ENCODE assay signal across 1 cellular context in the genomic region with DNA sequence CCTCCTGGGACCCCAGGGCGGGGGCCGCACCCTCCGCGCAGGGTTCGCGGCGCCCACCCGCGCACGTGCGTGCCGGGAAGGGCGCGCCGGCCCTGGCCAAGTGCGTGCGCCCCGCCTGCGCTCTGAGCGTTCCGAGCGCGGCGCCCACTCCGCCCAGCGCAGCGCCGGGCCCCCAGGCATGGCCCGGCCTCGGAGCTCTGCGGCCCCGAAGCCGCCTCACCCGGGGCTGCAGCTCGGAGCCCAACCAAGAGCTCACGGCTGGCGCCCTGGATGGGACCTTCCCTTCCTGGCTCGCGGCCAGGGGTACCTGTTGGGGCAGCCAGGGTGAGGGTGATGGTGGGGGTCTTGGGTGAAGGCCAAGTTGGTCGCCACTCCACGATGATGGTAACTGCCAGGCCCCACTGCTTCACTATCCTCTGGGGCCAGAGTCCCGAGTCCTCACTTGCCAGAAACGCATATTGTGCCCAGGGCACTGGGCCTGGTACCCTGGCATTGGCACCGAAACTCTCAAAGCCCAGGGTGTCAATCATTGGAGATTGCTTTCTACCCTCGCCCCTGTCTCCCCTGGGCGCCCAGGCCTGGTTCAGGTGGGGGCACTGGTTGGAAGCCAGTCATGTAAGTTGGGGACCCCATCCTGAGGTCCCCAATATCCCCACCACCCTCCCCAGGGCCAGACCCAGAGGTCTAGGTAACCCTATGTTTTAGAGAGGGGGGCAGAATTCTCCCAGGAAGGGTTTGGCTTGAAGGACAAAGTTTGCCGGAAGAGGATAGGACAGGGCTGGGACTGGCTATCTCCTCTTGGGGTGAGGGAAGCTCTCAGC.
TF ChIP-seq lines count a peak whose summit lies in the region.

No MANE protein-coding gene starts in this region.

TF ChIP-seq in endothelial cell of umbilical vein, 7 proteins besides CTCF, POLR2A, EP300 and RAD21:
- peak; percentile 17 for TF ChIP-seq EZH2 (IDR thresholded peaks at IDR 0.05; ENCODE audit: borderline replicate concordance, low read depth, low read length, severe bottlenecking)
- no peak for TF ChIP-seq MYC (IDR thresholded peaks at IDR 0.05; ENCODE audit: low read depth, low read length)
